In the genomic region with DNA sequence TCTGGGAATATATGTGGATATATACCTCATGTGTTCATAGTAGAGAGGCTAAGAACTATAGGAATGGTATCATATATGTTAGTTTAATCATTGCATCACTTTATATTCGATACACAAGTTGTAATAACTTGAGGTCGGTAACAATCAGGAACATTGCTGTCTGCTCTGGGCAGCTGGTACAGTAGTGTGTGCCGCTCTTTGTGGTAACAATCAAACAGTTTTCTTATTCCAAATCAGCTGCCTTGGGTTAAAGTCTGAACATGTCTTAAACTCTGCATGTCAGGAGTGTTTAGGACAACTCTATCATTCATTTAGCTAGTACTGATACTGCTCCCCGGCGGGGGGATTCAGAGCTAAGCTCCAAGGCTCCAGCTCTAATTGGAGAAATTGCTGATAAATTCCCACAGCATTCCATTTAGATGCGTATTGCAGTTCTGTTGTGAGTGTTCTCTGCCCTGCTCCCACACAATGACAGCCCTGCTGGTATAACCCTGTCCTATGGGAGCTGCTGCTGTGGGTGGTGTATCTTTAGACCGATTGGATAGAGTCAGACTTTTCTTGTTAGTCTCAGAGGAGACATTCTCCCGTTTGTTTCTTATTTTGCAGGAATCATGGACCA, we compare ENCODE assay signal across 13 cellular contexts.
DNase-seq lines count a peak whose midpoint lies in the region; ATAC-seq and TF ChIP-seq lines count a peak whose summit lies in the region.
"Had no signal": no experiment of that assay in that cellular context is flagged by ENCODE, and none has a peak within 500 bp of the region (broad histone marks: within the 10 kb centered on the region; RNA-seq: fewer than 3 reads in every experiment).

No MANE protein-coding gene starts in this region.

- in situ Hi-C loops in astrocyte of the cerebellum (cut with HindIII; ENCODE audit: low sequenced_read_pairs), result no loop called here

- intact Hi-C loops in Right ventricle myocardium inferior (cut with DNase I), result no loop called here

- no peak for DNase-seq in Right ventricle myocardium inferior (ENCODE audit: missing footprints)
- no peak for DNase-seq in right atrium auricular region (ENCODE audit: low spot score)
- DNase-seq in astrocyte of the cerebellum (ENCODE audit: low read depth), result peak; percentile 33
- DNase-seq in hepatic stellate cell (ENCODE audit: low spot score), result peak; percentile 85
- peak; percentile 77 for DNase-seq in stromal cell of bone marrow (ENCODE audit: low read depth)
- DNase-seq in activated T-cell treated with anti-CD3 and anti-CD28 coated beads, Interleukin-2, amount 50 U/mL, for 72 hours, result no peak
- DNase-seq in NCI-H2171 (lab: John Stamatoyannopoulos, UW), result no peak
- DNase-seq in stimulated activated CD4-positive, alpha-beta T cell treated with anti-CD3 and anti-CD28 coated beads, Interleukin-4, amount 100 ng/mL, for 24 hours, result no peak
- DNase-seq: 8988T, kidney, NCI-H1694 treated with DMSO at 0.1 percent for 48 hours, T-cell had no signal

- no peaks in the 10 kb centered on the region for H3K36me3 ChIP-seq in right atrium auricular region

- peak; percentile 60 for ATAC-seq in Right ventricle myocardium inferior
- ATAC-seq in activated T-cell treated with anti-CD3 and anti-CD28 coated beads, Interleukin-2, amount 50 U/mL, for 72 hours (replicated peaks in 1 of 2), result no peak
- ATAC-seq: T-cell had no signal

- H3K4me3 ChIP-seq in right atrium auricular region (no peak overlapping the region), astrocyte of the cerebellum (ENCODE audit: low read depth, low read length) (no peak overlapping the region)

- H3K4me3 Mint-ChIP-seq in activated T-cell treated with anti-CD3 and anti-CD28 coated beads, Interleukin-2, amount 50 U/mL, for 72 hours, result no peak overlapping the region
- H3K4me3 Mint-ChIP-seq: T-cell had no signal

- H3K9me3 Mint-ChIP-seq in activated T-cell treated with anti-CD3 and anti-CD28 coated beads, Interleukin-2, amount 50 U/mL, for 72 hours, result peaks cover 5 to 11% of the 10 kb centered on the region in 2 donors

- no peaks in the 10 kb centered on the region for H3K4me1 Mint-ChIP-seq in activated T-cell treated with anti-CD3 and anti-CD28 coated beads, Interleukin-2, amount 50 U/mL, for 72 hours (ENCODE audit: low read depth)
- H3K4me1 Mint-ChIP-seq: T-cell had no signal

- H3K27ac Mint-ChIP-seq in activated T-cell treated with anti-CD3 and anti-CD28 coated beads, Interleukin-2, amount 50 U/mL, for 72 hours, result no peak overlapping the region
- H3K27ac Mint-ChIP-seq: T-cell had no signal

- no peaks in the 10 kb centered on the region for H3K27me3 ChIP-seq in right atrium auricular region

- TF ChIP-seq CTCF in right atrium auricular region (IDR thresholded peaks at IDR 0.05) (no peak), astrocyte of the cerebellum (IDR thresholded peaks at IDR 0.05; ENCODE audit: low read depth, low read length, missing control alignments) (no peak)

- H3K27me3 Mint-ChIP-seq in activated T-cell treated with anti-CD3 and anti-CD28 coated beads, Interleukin-2, amount 50 U/mL, for 72 hours (ENCODE audit: low read depth), result no peaks in the 10 kb centered on the region
- H3K27me3 Mint-ChIP-seq: T-cell had no signal

- H3K4me1 ChIP-seq in right atrium auricular region, result no peaks in the 10 kb centered on the region

- no peaks in the 10 kb centered on the region for H3K9me3 ChIP-seq in right atrium auricular region

- H3K36me3 Mint-ChIP-seq in activated T-cell treated with anti-CD3 and anti-CD28 coated beads, Interleukin-2, amount 50 U/mL, for 72 hours (ENCODE audit: insufficient read depth in 2 of 2), result peaks cover 0 to 2% of the 10 kb centered on the region in 2 donors
- H3K36me3 Mint-ChIP-seq: T-cell had no signal

- no peak overlapping the region for H3K27ac ChIP-seq in right atrium auricular region
- H3K27ac ChIP-seq: epithelial cell of prostate had no signal

Comparison
In these comparisons a context has a peak if more than half of its experiments do, and no peak if none do; other contexts are left out.
1. DNase-seq: peak in astrocyte of the cerebellum (single experiment), hepatic stellate cell (single experiment) and stromal cell of bone marrow (single experiment); none in Right ventricle myocardium inferior (single experiment), right atrium auricular region (single experiment), activated T-cell treated with anti-CD3 and anti-CD28 coated beads, Interleukin-2, amount 50 U/mL, for 72 hours (0 of 2), NCI-H2171 (single experiment) and stimulated activated CD4-positive, alpha-beta T cell treated with anti-CD3 and anti-CD28 coated beads, Interleukin-4, amount 100 ng/mL, for 24 hours (single experiment).